27 cellular contexts compared by ENCODE assay signal in genomic region chr15:75019916-75020315, GRCh38.
"Had no signal": no experiment of that assay in that cellular context is flagged by ENCODE, and none has a peak within 500 bp of the region (broad histone marks: within the 10 kb centered on the region; RNA-seq: fewer than 3 reads in every experiment).

No MANE protein-coding gene starts in this region.

- H3K36me3 ChIP-seq: ascending aorta had no signal

- H3K27me3 ChIP-seq: ascending aorta, body of pancreas had no signal

- H3K27me3 Mint-ChIP-seq: activated CD4-positive, alpha-beta memory T cell treated with anti-CD3 and anti-CD28 coated beads, Interleukin-2, amount 10 ng/mL, durations not matched to agents 7 days and 5 days; activated CD4-positive, alpha-beta T cell treated with anti-CD3 and anti-CD28 coated beads for 36 hours; T-cell had no signal

- ATAC-seq: activated CD4-positive, alpha-beta T cell treated with anti-CD3 and anti-CD28 coated beads for 36 hours; activated T-cell treated with anti-CD3 and anti-CD28 coated beads, Interleukin-2, amount 50 U/mL, for 72 hours; body of pancreas; Panc1; Right ventricle myocardium inferior; T-cell had no signal

- H3K4me3 ChIP-seq: ascending aorta, body of pancreas, SK-N-MC had no signal

- DNase-seq: activated CD4-positive, alpha-beta memory T cell treated with anti-CD3 and anti-CD28 coated beads, Interleukin-2, amount 10 ng/mL, durations not matched to agents 7 days and 5 days; activated CD4-positive, alpha-beta T cell treated with anti-CD3 and anti-CD28 coated beads for 36 hours; activated CD4-positive, alpha-beta T cell treated with anti-CD3 and anti-CD28 coated beads, Interleukin-2, amount 50 U/mL, for 1 hour; activated gamma-delta T cell treated with Interleukin-2 at 50 U/mL for 16 hours; activated naive CD4-positive, alpha-beta T cell treated with anti-CD3 and anti-CD28 coated beads, Interleukin-2, amount 10 ng/mL, durations not matched to agents 7 days and 5 days; activated T-cell treated with anti-CD3 and anti-CD28 coated beads for 4 hours; activated T-cell treated with anti-CD3 and anti-CD28 coated beads, Interleukin-2, amount 50 U/mL, for 72 hours; body of pancreas; central memory CD4-positive, alpha-beta T cell; Kasumi-1; NCI-H1048; NCI-H146; NCI-H1930; NCI-H345; NCI-H510A; NCI-H526 treated with DMSO at 0.1 percent for 48 hours; NCI-H82; OCI-M1; RPMI8226; T-cell; T-helper 2 cell; T1000 had no signal

- H3K36me3 Mint-ChIP-seq: T-cell had no signal

- H3K9me3 Mint-ChIP-seq: activated CD4-positive, alpha-beta memory T cell treated with anti-CD3 and anti-CD28 coated beads, Interleukin-2, amount 10 ng/mL, durations not matched to agents 7 days and 5 days; activated naive CD4-positive, alpha-beta T cell treated with anti-CD3 and anti-CD28 coated beads, Interleukin-2, amount 10 ng/mL, durations not matched to agents 7 days and 5 days; activated T-cell treated with anti-CD3 and anti-CD28 coated beads, Interleukin-2, amount 50 U/mL, for 72 hours; activated T-helper 2 cell treated with anti-CD3 and anti-CD28 coated beads, Interferon-gamma antibody, Interleukin-2, Interleukin-4, amounts not matched to agents 10 μg/mL and 5 μg/mL and 100 μg/mL, durations not matched to agents 14 hours and 24 hours and 36 hours; T-cell had no signal

- H3K4me3 Mint-ChIP-seq: activated CD4-positive, alpha-beta memory T cell treated with anti-CD3 and anti-CD28 coated beads, Interleukin-2, amount 10 ng/mL, durations not matched to agents 7 days and 5 days; activated CD4-positive, alpha-beta T cell treated with anti-CD3 and anti-CD28 coated beads for 36 hours; activated naive CD4-positive, alpha-beta T cell treated with anti-CD3 and anti-CD28 coated beads, Interleukin-2, amount 10 ng/mL, durations not matched to agents 7 days and 5 days; activated T-cell treated with anti-CD3 and anti-CD28 coated beads, Interleukin-2, amount 50 U/mL, for 72 hours; T-cell had no signal

- H3K27ac Mint-ChIP-seq: activated CD4-positive, alpha-beta memory T cell treated with anti-CD3 and anti-CD28 coated beads, Interleukin-2, amount 10 ng/mL, durations not matched to agents 7 days and 5 days; activated CD4-positive, alpha-beta T cell treated with anti-CD3 and anti-CD28 coated beads for 36 hours; activated naive CD4-positive, alpha-beta T cell treated with anti-CD3 and anti-CD28 coated beads, Interleukin-2, amount 10 ng/mL, durations not matched to agents 7 days and 5 days; activated T-cell treated with anti-CD3 and anti-CD28 coated beads, Interleukin-2, amount 50 U/mL, for 72 hours; activated T-helper 2 cell treated with anti-CD3 and anti-CD28 coated beads, Interferon-gamma antibody, Interleukin-2, Interleukin-4, amounts not matched to agents 10 μg/mL and 5 μg/mL and 100 μg/mL, durations not matched to agents 14 hours and 24 hours and 36 hours; T-cell had no signal

- H3K9me3 ChIP-seq: ascending aorta, body of pancreas had no signal

- H3K27ac ChIP-seq: ascending aorta, body of pancreas, SK-N-MC had no signal
